8 cellular contexts compared by ENCODE assay signal in genomic region chr9:88322906-88323566, GRCh38.
A peak's percentile ranks its signal among the peaks of the same experiment; 100 is the strongest.
DNase-seq lines count a peak whose midpoint lies in the region; ATAC-seq and TF ChIP-seq lines count a peak whose summit lies in the region.

No MANE protein-coding gene starts in this region.

- peaks cover 40% of the 10 kb centered on the region for H3K4me1 Mint-ChIP-seq in stimulated activated naive CD8-positive, alpha-beta T cell treated with anti-CD3 and anti-CD28 coated beads, Interleukin-15, amount 100 ng/mL, for 72 hours

- no TSS peak for BruUV-seq in mammary epithelial cell (replicated peaks; lab: Mats Ljungman, UMichigan)

- H3K79me2 ChIP-seq in mammary epithelial cell (ENCODE audit: insufficient read depth, low read length), result no peaks in the 10 kb centered on the region

- H3K4me3 ChIP-seq in mammary epithelial cell (replicated peaks in 1 of 3; ENCODE audit: insufficient read depth in 1 of 3, low read depth in 2 of 3, low read length in 3 of 3) (no peak overlapping the region), breast epithelium (no peak overlapping the region), spleen (no peak overlapping the region)
- no peak overlapping the region for H3K4me3 ChIP-seq in effector memory CD4-positive, alpha-beta T cell (ENCODE audit: insufficient read depth, low read depth, low read length, poor library complexity, severe bottlenecking)

- H3K9me3 Mint-ChIP-seq in stimulated activated naive CD8-positive, alpha-beta T cell treated with anti-CD3 and anti-CD28 coated beads, Interleukin-15, amount 100 ng/mL, for 72 hours, result peaks cover 0 to 4% of the 10 kb centered on the region in 2 donors

- TF ChIP-seq CTCF in mammary epithelial cell (conservative IDR thresholded peaks at IDR 0.05 in 1 of 2, IDR thresholded peaks at IDR 0.05 in 1 of 2; ENCODE audit: extremely low read depth in 1 of 2, insufficient read depth in 1 of 2, low read depth in 1 of 2, low read length in 2 of 2), result no peak
- TF ChIP-seq CTCF in breast epithelium (IDR thresholded peaks at IDR 0.05), result no peak
- TF ChIP-seq CTCF in spleen (IDR thresholded peaks at IDR 0.05 in 8 of 11, conservative IDR thresholded peaks at IDR 0.05 in 3 of 11), result no peak

- intact Hi-C loops in mammary epithelial cell (cut with micrococcal nuclease), result no loop called here
- intact Hi-C loops in breast epithelium (cut with DNase I; ENCODE audit: low total_unique reads), result no loop called here
- intact Hi-C loops in spleen (cut with DNase I; ENCODE audit: low total_unique reads), result no loop called here

- no peak overlapping the region for H3K9ac ChIP-seq in mammary epithelial cell (ENCODE audit: insufficient read depth, low read length)

- peak overlapping the region; percentile 54 for H2AFZ ChIP-seq in mammary epithelial cell (ENCODE audit: low read depth, low read length)

- no peaks in the 10 kb centered on the region for H3K27me3 Mint-ChIP-seq in stimulated activated naive CD8-positive, alpha-beta T cell treated with anti-CD3 and anti-CD28 coated beads, Interleukin-15, amount 100 ng/mL, for 72 hours

- dilution Hi-C loops in mammary epithelial cell (cut with HindIII; ENCODE audit: low sequenced_read_pairs), result no loop called here

- H4K20me1 ChIP-seq in mammary epithelial cell (ENCODE audit: insufficient read depth, low read length), result no peaks in the 10 kb centered on the region

- H3K36me3 ChIP-seq in mammary epithelial cell (ENCODE audit: insufficient read depth, low read length) (no peaks in the 10 kb centered on the region), breast epithelium (no peaks in the 10 kb centered on the region), spleen (no peaks in the 10 kb centered on the region)
- no peaks in the 10 kb centered on the region for H3K36me3 ChIP-seq in effector memory CD4-positive, alpha-beta T cell (ENCODE audit: control insufficient read depth, insufficient read depth, low read length)

- ATAC-seq in activated CD4-positive, CD25-positive, alpha-beta regulatory T cell treated with anti-CD3 and anti-CD28 coated beads, Interleukin-2, amount 50 U/mL, for 24 hours, result peak; percentile 88 to 89
- peak; percentile 99 for ATAC-seq in stimulated activated naive CD8-positive, alpha-beta T cell treated with anti-CD3 and anti-CD28 coated beads, Interleukin-15, amount 100 ng/mL, for 72 hours

- H3K27me3 ChIP-seq in mammary epithelial cell (ENCODE audit: insufficient read depth, low read length) (no peaks in the 10 kb centered on the region), breast epithelium (no peaks in the 10 kb centered on the region), spleen (replicated peaks in 1 of 7) (no peaks in the 10 kb centered on the region)
- H3K27me3 ChIP-seq in effector memory CD4-positive, alpha-beta T cell (replicated peaks; ENCODE audit: control insufficient read depth, insufficient read depth, low read length, poor library complexity, severe bottlenecking), result no peaks in the 10 kb centered on the region

- H3K9me3 ChIP-seq in mammary epithelial cell (replicated peaks; ENCODE audit: insufficient read depth, low read length) (no peaks in the 10 kb centered on the region), breast epithelium (no peaks in the 10 kb centered on the region), spleen (no peaks in the 10 kb centered on the region)
- no peaks in the 10 kb centered on the region for H3K9me3 ChIP-seq in effector memory CD4-positive, alpha-beta T cell (ENCODE audit: control insufficient read depth, low read length)

- in situ Hi-C loops in mammary epithelial cell (cut with MboI; ENCODE audit: low sequenced_read_pairs in 2 of 2), result no loop called here

- no peak overlapping the region for H3K4me2 ChIP-seq in mammary epithelial cell (ENCODE audit: insufficient read depth, low read depth, low read length)

- no peaks in the 10 kb centered on the region for H3K4me1 ChIP-seq in mammary epithelial cell (ENCODE audit: insufficient read depth, low read length)
- H3K4me1 ChIP-seq in breast epithelium, result no peaks in the 10 kb centered on the region
- H3K4me1 ChIP-seq in effector memory CD4-positive, alpha-beta T cell (ENCODE audit: control insufficient read depth, insufficient read depth, low read length, poor library complexity, severe bottlenecking), result peaks cover 16% of the 10 kb centered on the region
- H3K4me1 ChIP-seq in spleen, result peaks cover 0 to 29% (median 13%) of the 10 kb centered on the region in 6 donors

- no peak overlapping the region for H3K27ac ChIP-seq in mammary epithelial cell (ENCODE audit: insufficient read depth, low read depth, low read length)
- H3K27ac ChIP-seq in breast epithelium, result no peak overlapping the region
- no peak overlapping the region for H3K27ac ChIP-seq in effector memory CD4-positive, alpha-beta T cell (ENCODE audit: insufficient read depth, low read length, poor library complexity, severe bottlenecking)
- peak overlapping the region in 3 of 8 donors; percentile 21 to 53 (median 38) for H3K27ac ChIP-seq in spleen

- DNase-seq in mammary epithelial cell, result peak; percentile 55
- no peak for DNase-seq in breast epithelium (ENCODE audit: low spot score in 2 of 2)
- peak; percentile 42 to 47 (median 43) for DNase-seq in effector memory CD4-positive, alpha-beta T cell
- DNase-seq in stimulated activated naive CD8-positive, alpha-beta T cell treated with anti-CD3 and anti-CD28 coated beads, Interleukin-15, amount 100 ng/mL, for 72 hours, result peak; percentile 49 to 68
- no peak for DNase-seq in germinal center (ENCODE audit: low spot score)
- no peak for DNase-seq in HT-29 (ENCODE audit: low spot score)
- no peak for DNase-seq in spleen

- 68% methylated on average over 4 of the region's 4 CpGs for WGBS in mammary epithelial cell (ENCODE audit: low coverage, missing lambda C conversion rate)
- 29 to 43% (median 36%) methylated on average over 4 of the region's 4 CpGs for WGBS in spleen, 5 donors

- CTCF ChIA-PET in mammary epithelial cell (lab: Charles Lee; ENCODE audit: low non-redundant PET), result no interaction called here

- no peak for TF ChIP-seq POLR2A in breast epithelium (IDR thresholded peaks at IDR 0.05)
- TF ChIP-seq POLR2A in spleen (IDR thresholded peaks at IDR 0.05), result no peak

- peak overlapping the region; percentile 95 to 98 for H3K27ac Mint-ChIP-seq in stimulated activated naive CD8-positive, alpha-beta T cell treated with anti-CD3 and anti-CD28 coated beads, Interleukin-15, amount 100 ng/mL, for 72 hours

- H3K4me3 Mint-ChIP-seq in stimulated activated naive CD8-positive, alpha-beta T cell treated with anti-CD3 and anti-CD28 coated beads, Interleukin-15, amount 100 ng/mL, for 72 hours, result peak overlapping the region; percentile 60 to 65

Comparison
In these comparisons a context has a peak if more than half of its experiments do, and no peak if none do; other contexts are left out.
1. DNase-seq: peak in mammary epithelial cell (single experiment), effector memory CD4-positive, alpha-beta T cell (3 of 3) and stimulated activated naive CD8-positive, alpha-beta T cell treated with anti-CD3 and anti-CD28 coated beads, Interleukin-15, amount 100 ng/mL, for 72 hours (2 of 2); none in breast epithelium (0 of 2), germinal center (single experiment), HT-29 (single experiment) and spleen (single experiment).